Comparison of ENCODE assay signal across 14 cellular contexts in genomic region chr6:129889580-129889979, GRCh38. TPM values are rescaled to one million over a fixed set of nuclear protein-coding genes. Genes with fewer than 3 reads are reported as not detected.
DNase-seq lines count a peak whose midpoint lies in the region; ATAC-seq and TF ChIP-seq lines count a peak whose summit lies in the region.
"Had no signal": no experiment of that assay in that cellular context is flagged by ENCODE, and none has a peak within 500 bp of the region (broad histone marks: within the 10 kb centered on the region; RNA-seq: fewer than 3 reads in every experiment).

No MANE protein-coding gene starts in this region.

- no peak overlapping the region for H3K4me3 Mint-ChIP-seq in mesothelial cell of epicardium
- H3K4me3 Mint-ChIP-seq: IgD-negative memory B cell had no signal

- POLR2A ChIA-PET in A673 (lab: Charles Lee; ENCODE audit: low non-redundant PET) = no interaction called here

- ATAC-seq in HG03342 (IDR thresholded peaks at IDR 0.05; ENCODE audit: unreplicated experiment) (no peak), GM18873 (IDR thresholded peaks at IDR 0.05; ENCODE audit: low FRiP score, unreplicated experiment) (no peak)

- peak overlapping the region; percentile 79 for H3K27ac ChIP-seq in A673 (ENCODE audit: low read depth, low read length, poor library complexity, severe bottlenecking)
- H3K27ac ChIP-seq in SK-N-MC = peak overlapping the region; percentile 99
- H3K27ac ChIP-seq in spleen = no peak overlapping the region
- H3K27ac ChIP-seq: tibial artery had no signal

- H3K4me1 ChIP-seq in A673 (ENCODE audit: insufficient read depth, low read length, poor library complexity, severe bottlenecking) (peaks cover 60% of the 10 kb centered on the region), spleen (peaks cover 0 to 14% (median 1%) of the 10 kb centered on the region in 6 donors)
- H3K4me1 ChIP-seq: tibial artery had no signal

- H3K27ac Mint-ChIP-seq in mesothelial cell of epicardium = no peak overlapping the region

- CTCF ChIA-PET in A673 (lab: Charles Lee) = interaction anchor here (0.7 kb wide), 1 partner anchor 69 kb away, joined by 3 read pairs; no protein-coding TSS in a partner anchor

- TF ChIP-seq POLR2A in spleen (IDR thresholded peaks at IDR 0.05) = no peak

- intact Hi-C loops in A673 (cut with micrococcal nuclease; ENCODE audit: unreplicated experiment) = loop anchor here (5.0 to 10.0 kb wide), 3 partner anchors 292 to 1455 kb away; no protein-coding TSS in a partner anchor
- intact Hi-C loops in spleen (cut with DNase I; ENCODE audit: low total_unique reads) = no loop called here

- no peak overlapping the region for H3K9ac ChIP-seq in SK-N-MC (ENCODE audit: insufficient read length)

- no peaks in the 10 kb centered on the region for H3K4me1 Mint-ChIP-seq in mesothelial cell of epicardium

- H3K36me3 ChIP-seq in A673 (ENCODE audit: insufficient read depth, low read length, poor library complexity, severe bottlenecking) (no peaks in the 10 kb centered on the region), SK-N-MC (ENCODE audit: insufficient read depth, low read length) (no peaks in the 10 kb centered on the region; the same call in 1 of the 2 replicates), spleen (no peaks in the 10 kb centered on the region)
- H3K36me3 ChIP-seq: tibial artery had no signal

- H3K27me3 Mint-ChIP-seq in mesothelial cell of epicardium (ENCODE audit: low read depth) = peaks cover 24% of the 10 kb centered on the region
- H3K27me3 Mint-ChIP-seq: IgD-negative memory B cell had no signal

- H3K36me3 Mint-ChIP-seq in mesothelial cell of epicardium = no peaks in the 10 kb centered on the region
- H3K36me3 Mint-ChIP-seq: IgD-negative memory B cell had no signal

- no peaks in the 10 kb centered on the region for H3K9me3 Mint-ChIP-seq in mesothelial cell of epicardium
- H3K9me3 Mint-ChIP-seq: IgD-negative memory B cell had no signal

- no TSS peak for BruUV-seq in A673 (replicated peaks; lab: Mats Ljungman, UMichigan)

- DNase-seq in A673 (ENCODE audit: low spot score) (peak; percentile 78), ELR (ENCODE audit: low read depth) (peak; percentile 97), SK-N-MC (ENCODE audit: low read depth, low spot score) (no peak), fibroblast of the conjunctiva (ENCODE audit: low read depth) (peak; percentile 39), mesothelial cell of epicardium (ENCODE audit: low spot score in 2 of 2, unreplicated experiment in 2 of 2) (no peak), spleen (no peak)
- DNase-seq: NCI-H774; stimulated activated CD4-positive, alpha-beta T cell treated with anti-CD3 and anti-CD28 coated beads, Interleukin-4, amount 100 ng/mL, for 1 hour; tibial artery had no signal

- no peak for TF ChIP-seq CTCF in A673 (conservative IDR thresholded peaks at IDR 0.05; ENCODE audit: low read depth, low read length)
- TF ChIP-seq CTCF in mesothelial cell of epicardium (IDR thresholded peaks at IDR 0.05; ENCODE audit: unreplicated experiment) = no peak
- TF ChIP-seq CTCF in spleen (IDR thresholded peaks at IDR 0.05 in 8 of 11, conservative IDR thresholded peaks at IDR 0.05 in 3 of 11) = no peak

- H3K9me3 ChIP-seq in A673 (ENCODE audit: low read depth, low read length, poor library complexity, severe bottlenecking) = no peaks in the 10 kb centered on the region
- H3K9me3 ChIP-seq in SK-N-MC (ENCODE audit: low read depth, low read length) = no peaks in the 10 kb centered on the region
- no peaks in the 10 kb centered on the region for H3K9me3 ChIP-seq in spleen
- H3K9me3 ChIP-seq: tibial artery had no signal

- 88 to 94% (median 93%) methylated on average over 1 of the region's 1 CpG for WGBS in spleen, 5 donors

- H3K4me3 ChIP-seq in A673 (ENCODE audit: low read depth, low read length, poor library complexity, severe bottlenecking) = no peak overlapping the region
- no peak overlapping the region for H3K4me3 ChIP-seq in SK-N-MC
- no peak overlapping the region for H3K4me3 ChIP-seq in spleen
- H3K4me3 ChIP-seq: tibial artery had no signal

- H3K27me3 ChIP-seq in A673 (replicated peaks; ENCODE audit: insufficient read depth, low read depth, low read length, poor library complexity) = no peaks in the 10 kb centered on the region
- no peaks in the 10 kb centered on the region for H3K27me3 ChIP-seq in spleen (replicated peaks in 1 of 7)
- H3K27me3 ChIP-seq: tibial artery had no signal

RNA-seq across cellular contexts. Expression of gene TMEM244, which starts 28.5 kb away (rescaled TPM):
- not detected in 2 replicates for total RNA-seq in A673 (2021)
- not detected in 3 replicates for total RNA-seq in mesothelial cell of epicardium
- total RNA-seq in spleen = not detected
- polyA plus RNA-seq in spleen = not detected
- total RNA-seq: glomerular endothelial cell had no signal
- polyA plus RNA-seq: adipose tissue had no signal

Comparison
In these comparisons a context has a peak if more than half of its experiments do, and no peak if none do; other contexts are left out.
1. DNase-seq: peak in A673 (single experiment), ELR (single experiment) and fibroblast of the conjunctiva (single experiment); none in SK-N-MC (single experiment), mesothelial cell of epicardium (0 of 2) and spleen (single experiment).
2. H3K27ac ChIP-seq: peak in A673 (single experiment) and SK-N-MC (single experiment); none in spleen (0 of 8).